ENCODE assay signal across 14 cellular contexts in genomic region chr7:143172354-143172753, GRCh38. TPM values are rescaled to one million over a fixed set of nuclear protein-coding genes. Genes with fewer than 3 reads are reported as not detected.
DNase-seq lines count a peak whose midpoint lies in the region; ATAC-seq and TF ChIP-seq lines count a peak whose summit lies in the region.
"Had no signal": no experiment of that assay in that cellular context is flagged by ENCODE, and none has a peak within 500 bp of the region (broad histone marks: within the 10 kb centered on the region; RNA-seq: fewer than 3 reads in every experiment).

No MANE protein-coding gene starts in this region.

- H3K27ac ChIP-seq in epithelial cell of prostate (no peak overlapping the region), rectal smooth muscle tissue (ENCODE audit: low read depth, low read length) (no peak overlapping the region), vagina (no peak overlapping the region)
- H3K27ac ChIP-seq: ascending aorta, skin epidermis had no signal

- DNase-seq in NCI-H345 treated with DMSO at 0.1 percent for 48 hours (lab: John Stamatoyannopoulos, UW; ENCODE audit: unreplicated experiment), result peak; percentile 79
- DNase-seq in epithelial cell of prostate (ENCODE audit: low read depth, low spot score), result peak; percentile 49
- DNase-seq in vagina (ENCODE audit: extremely low spot score in 2 of 2), result no peak
- no peak for DNase-seq in Ammon's horn (ENCODE audit: low spot score)
- DNase-seq: activated CD4-positive, alpha-beta T cell treated with anti-CD3 and anti-CD28 coated beads for 36 hours; EL; hypothalamus; NCI-H187 treated with DMSO at 0.1 percent for 48 hours had no signal

- H3K9me3 ChIP-seq in vagina, result no peaks in the 10 kb centered on the region

- no peak overlapping the region for H3K9ac ChIP-seq in rectal smooth muscle tissue (ENCODE audit: low read length)

- no peak for TF ChIP-seq POLR2A in vagina (IDR thresholded peaks at IDR 0.05)

- H3K4me1 ChIP-seq in rectal smooth muscle tissue (ENCODE audit: control insufficient read depth, insufficient read depth, low read length), result no peaks in the 10 kb centered on the region
- no peaks in the 10 kb centered on the region for H3K4me1 ChIP-seq in vagina
- H3K4me1 ChIP-seq: ascending aorta had no signal

- ATAC-seq in GM19043 (IDR thresholded peaks at IDR 0.05; ENCODE audit: low read depth, unreplicated experiment), result peak; percentile 55
- no peak for ATAC-seq in GM19351 (IDR thresholded peaks at IDR 0.05; ENCODE audit: unreplicated experiment)
- no peak for ATAC-seq in GM21381 (IDR thresholded peaks at IDR 0.05; ENCODE audit: unreplicated experiment)
- ATAC-seq: activated CD4-positive, alpha-beta T cell treated with anti-CD3 and anti-CD28 coated beads for 36 hours had no signal

- intact Hi-C loops in vagina (cut with DNase I), result no loop called here

- H3K4me3 ChIP-seq in rectal smooth muscle tissue (ENCODE audit: low read length), result peak overlapping the region; percentile 15
- no peak overlapping the region for H3K4me3 ChIP-seq in vagina
- H3K4me3 ChIP-seq: ascending aorta had no signal

- no peak for TF ChIP-seq CTCF in vagina (IDR thresholded peaks at IDR 0.05)

- no peaks in the 10 kb centered on the region for H3K27me3 ChIP-seq in rectal smooth muscle tissue (ENCODE audit: control insufficient read depth, insufficient read depth, low read length)
- no peaks in the 10 kb centered on the region for H3K27me3 ChIP-seq in vagina
- H3K27me3 ChIP-seq: ascending aorta had no signal

- no peaks in the 10 kb centered on the region for H3K36me3 ChIP-seq in rectal smooth muscle tissue (ENCODE audit: control insufficient read depth, insufficient read depth, low read length)
- H3K36me3 ChIP-seq in vagina, result no peaks in the 10 kb centered on the region
- H3K36me3 ChIP-seq: ascending aorta had no signal

RNA-seq across cellular contexts. Expression of gene TAS2R39, which starts 10.9 kb away (rescaled TPM):
- not detected for total RNA-seq in vagina
- total RNA-seq: activated CD4-positive, alpha-beta T cell treated with anti-CD3 and anti-CD28 coated beads for 36 hours; ascending aorta had no signal

RNA-seq across cellular contexts. Expression of gene PIP, which starts 40.5 kb away (rescaled TPM):
- 2.5 TPM for total RNA-seq in vagina
- total RNA-seq: activated CD4-positive, alpha-beta T cell treated with anti-CD3 and anti-CD28 coated beads for 36 hours; ascending aorta had no signal

RNA-seq across cellular contexts. Expression of gene TAS2R40, which starts 49.5 kb away (rescaled TPM):
- not detected for total RNA-seq in vagina
- total RNA-seq: activated CD4-positive, alpha-beta T cell treated with anti-CD3 and anti-CD28 coated beads for 36 hours; ascending aorta had no signal

Comparison
In these comparisons a context has a peak if more than half of its experiments do, and no peak if none do; other contexts are left out.
1. DNase-seq: peak in NCI-H345 treated with DMSO at 0.1 percent for 48 hours (single experiment) and epithelial cell of prostate (single experiment); none in vagina (0 of 2) and Ammon's horn (single experiment).